Comparison of ENCODE assay signal across 25 cellular contexts in the genomic region with DNA sequence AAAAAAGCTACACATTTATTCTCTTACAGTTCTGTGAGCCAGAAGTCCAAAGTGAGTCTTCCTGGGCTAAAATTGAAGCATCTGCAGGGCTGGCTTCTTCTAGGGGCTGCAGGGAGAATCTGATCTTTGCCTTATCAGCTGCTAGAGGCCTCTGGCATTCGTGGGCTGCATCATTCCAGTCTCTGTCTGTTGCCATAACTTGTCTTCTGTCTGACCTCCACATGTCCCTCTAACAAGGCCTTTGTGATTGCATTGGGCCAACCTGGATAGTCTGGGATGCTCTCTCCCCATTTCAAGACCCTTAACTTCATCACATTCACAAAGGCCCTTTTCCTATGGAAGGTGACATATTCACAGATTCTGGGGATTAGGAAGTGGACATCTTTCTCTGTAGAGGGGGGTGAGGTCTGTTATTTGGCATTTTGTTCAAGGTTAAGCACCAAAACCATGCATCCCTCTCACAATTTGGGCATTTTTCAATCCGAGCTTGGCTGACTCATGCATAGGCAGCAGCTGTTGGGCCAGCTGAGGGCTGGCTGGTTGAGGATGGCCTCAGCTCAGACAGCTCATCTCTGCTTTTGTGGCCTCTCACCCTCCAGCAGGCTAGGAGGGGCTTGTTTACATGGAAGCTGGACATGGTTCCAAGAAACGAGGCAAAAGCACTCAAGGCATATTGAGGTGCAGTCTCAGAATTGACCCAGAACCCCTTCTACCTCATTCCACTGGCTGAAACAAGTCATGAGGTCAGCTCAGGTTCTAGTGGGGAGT.
DNase-seq lines count a peak whose midpoint lies in the region; ATAC-seq and TF ChIP-seq lines count a peak whose summit lies in the region.
"Had no signal": no experiment of that assay in that cellular context is flagged by ENCODE, and none has a peak within 500 bp of the region (broad histone marks: within the 10 kb centered on the region; RNA-seq: fewer than 3 reads in every experiment).

No MANE protein-coding gene starts in this region.

- WGBS in esophagus muscularis mucosa: 89% methylated on average over 3 of the region's 3 CpGs
- WGBS in mesenchymal stem cell: 29% methylated on average over 3 of the region's 3 CpGs

- H2BK12ac ChIP-seq in mesenchymal stem cell (ENCODE audit: low read length in 2 of 2): peak overlapping the region in 1 of 2 experiments; percentile 40

- no peak for TF ChIP-seq POLR2A in esophagus muscularis mucosa (IDR thresholded peaks at IDR 0.05; ENCODE audit: low read depth)

- H3K27ac Mint-ChIP-seq in activated CD8-positive, alpha-beta memory T cell treated with anti-CD3 and anti-CD28 coated beads, Interleukin-2, amount 10 ng/mL, durations not matched to agents 7 days and 5 days: no peak overlapping the region
- no peak overlapping the region for H3K27ac Mint-ChIP-seq in activated CD8-positive, alpha-beta T cell treated with anti-CD3 and anti-CD28 coated beads, Interleukin-2, amount 10 ng/mL, durations not matched to agents 7 days and 5 days
- H3K27ac Mint-ChIP-seq: activated CD4-positive, alpha-beta memory T cell treated with anti-CD3 and anti-CD28 coated beads for 36 hours; activated naive CD8-positive, alpha-beta T cell; memory B cell; naive B cell; stimulated activated naive B cell treated with anti-CD40 and anti-IgM and Interleukin-4, amounts not matched to agents 10 μg/mL and 1 μg/mL and 100 μg/mL, for 72 hours had no signal

- ATAC-seq in activated CD8-positive, alpha-beta memory T cell treated with anti-CD3 and anti-CD28 coated beads, Interleukin-2, amount 10 ng/mL, durations not matched to agents 7 days and 5 days: no peak
- no peak for ATAC-seq in activated CD8-positive, alpha-beta T cell treated with anti-CD3 and anti-CD28 coated beads, Interleukin-2, amount 10 ng/mL, durations not matched to agents 7 days and 5 days
- ATAC-seq: activated CD4-positive, CD25-positive, alpha-beta regulatory T cell treated with anti-CD3 and anti-CD28 coated beads, Interleukin-2, amount 50 U/mL, for 24 hours had no signal

- CTCF ChIA-PET in activated CD8-positive, alpha-beta memory T cell treated with anti-CD3 and anti-CD28 coated beads, Interleukin-2, amount 10 ng/mL, durations not matched to agents 7 days and 5 days (lab: Charles Lee): interaction anchor here (0.6 to 1.6 kb wide), 8 partner anchors 11 to 543 kb away, joined by 3 to 7 read pairs (median 4); a partner anchor contains a TSS
- CTCF ChIA-PET in activated CD8-positive, alpha-beta T cell treated with anti-CD3 and anti-CD28 coated beads, Interleukin-2, amount 10 ng/mL, durations not matched to agents 7 days and 5 days (lab: Charles Lee): interaction anchor here (0.7 to 2.2 kb wide), 9 partner anchors 9 to 542 kb away, joined by 3 to 18 read pairs (median 3); a partner anchor contains a TSS

- H3K79me1 ChIP-seq in mesenchymal stem cell (replicated peaks; ENCODE audit: low read length, poor library complexity, severe bottlenecking): no peaks in the 10 kb centered on the region

- peak; percentile 61 for DNase-seq in AG08396 (ENCODE audit: low spot score)
- DNase-seq in LHCN-M2 (ENCODE audit: low read depth): peak; percentile 95
- peak; percentile 68 for DNase-seq in esophagus muscularis mucosa (ENCODE audit: extremely low spot score)
- peak; percentile 48 for DNase-seq in mesenchymal stem cell
- no peak for DNase-seq in ascending aorta (ENCODE audit: low spot score in 2 of 2)
- no peak for DNase-seq in central memory CD4-positive, alpha-beta T cell
- DNase-seq in activated CD8-positive, alpha-beta memory T cell treated with anti-CD3 and anti-CD28 coated beads, Interleukin-2, amount 10 ng/mL, durations not matched to agents 7 days and 5 days: no peak
- DNase-seq in activated CD8-positive, alpha-beta T cell treated with anti-CD3 and anti-CD28 coated beads, Interleukin-2, amount 10 ng/mL, durations not matched to agents 7 days and 5 days: no peak
- DNase-seq: cerebellar nuclear complex; effector CD8-positive, alpha-beta T cell; kidney glomerular epithelial cell; naive B cell; NCI-H1694; NCI-H524 treated with DMSO at 0.1 percent for 48 hours; occipital lobe; stimulated activated CD4-positive, alpha-beta T cell treated with anti-CD3 and anti-CD28 coated beads, Interleukin-12 subunit alpha, Interleukin-12 subunit beta, amount 100 ng/mL, for 4 hours; stimulated activated naive B cell treated with anti-CD40 and anti-IgM and Interleukin-4, amounts not matched to agents 10 μg/mL and 1 μg/mL and 100 μg/mL, for 72 hours had no signal

- H3K4ac ChIP-seq in mesenchymal stem cell (ENCODE audit: low read depth in 1 of 2, low read length in 2 of 2): no peak overlapping the region

- no peak overlapping the region for H3K27ac ChIP-seq in esophagus muscularis mucosa (replicated peaks in 1 of 4)
- no peak overlapping the region for H3K27ac ChIP-seq in mesenchymal stem cell (ENCODE audit: low read length, poor library complexity, severe bottlenecking)
- no peak overlapping the region for H3K27ac ChIP-seq in ascending aorta
- H3K27ac ChIP-seq: A549, right atrium auricular region, testis had no signal

- H2BK120ac ChIP-seq in mesenchymal stem cell (ENCODE audit: low read depth, low read length): no peak overlapping the region

- H3K18ac ChIP-seq in mesenchymal stem cell (ENCODE audit: low read depth in 1 of 2, low read length in 2 of 2): peak overlapping the region in 1 of 2 experiments; percentile 7

- H3K36me3 ChIP-seq in esophagus muscularis mucosa: no peaks in the 10 kb centered on the region
- H3K36me3 ChIP-seq in mesenchymal stem cell (ENCODE audit: control insufficient read depth in 1 of 2, insufficient read depth in 2 of 2, low read depth in 1 of 2, low read length in 2 of 2): no peaks in the 10 kb centered on the region
- H3K36me3 ChIP-seq in ascending aorta: no peaks in the 10 kb centered on the region
- H3K36me3 ChIP-seq: right atrium auricular region had no signal

- no peak overlapping the region for H2AK5ac ChIP-seq in mesenchymal stem cell (ENCODE audit: low read length, severe bottlenecking)

- H3K23ac ChIP-seq in mesenchymal stem cell (ENCODE audit: low read length in 2 of 2): no peak overlapping the region

- H3K4me1 Mint-ChIP-seq in activated CD8-positive, alpha-beta memory T cell treated with anti-CD3 and anti-CD28 coated beads, Interleukin-2, amount 10 ng/mL, durations not matched to agents 7 days and 5 days: no peaks in the 10 kb centered on the region
- H3K4me1 Mint-ChIP-seq in activated CD8-positive, alpha-beta T cell treated with anti-CD3 and anti-CD28 coated beads, Interleukin-2, amount 10 ng/mL, durations not matched to agents 7 days and 5 days (ENCODE audit: low read depth): no peaks in the 10 kb centered on the region
- H3K4me1 Mint-ChIP-seq: CD4-positive, CD25-positive, alpha-beta regulatory T cell; memory B cell; stimulated activated naive B cell treated with anti-CD40 and anti-IgM and Interleukin-4, amounts not matched to agents 10 μg/mL and 1 μg/mL and 100 μg/mL, for 72 hours had no signal

- H3K4me3 ChIP-seq in esophagus muscularis mucosa: no peak overlapping the region
- H3K4me3 ChIP-seq in mesenchymal stem cell (ENCODE audit: insufficient read depth in 1 of 2, low read depth in 1 of 2, low read length in 2 of 2): no peak overlapping the region
- no peak overlapping the region for H3K4me3 ChIP-seq in ascending aorta
- H3K4me3 ChIP-seq: A549, right atrium auricular region, testis had no signal

- TF ChIP-seq CTCF in esophagus muscularis mucosa (IDR thresholded peaks at IDR 0.05): no peak
- TF ChIP-seq CTCF in ascending aorta (IDR thresholded peaks at IDR 0.05): no peak

- no peak overlapping the region for H2BK15ac ChIP-seq in mesenchymal stem cell (ENCODE audit: low read depth, poor library complexity, severe bottlenecking)

- H3K14ac ChIP-seq in mesenchymal stem cell (ENCODE audit: low read length in 2 of 2): peak overlapping the region in 1 of 2 experiments; percentile 41

- H3K9me3 ChIP-seq in esophagus muscularis mucosa (peaks cover 0 to 13% (median 8%) of the 10 kb centered on the region in 4 donors), mesenchymal stem cell (ENCODE audit: control insufficient read depth, low read length) (peaks cover 11% of the 10 kb centered on the region), ascending aorta (no peaks in the 10 kb centered on the region)
- H3K9me3 ChIP-seq: testis had no signal

- H4K8ac ChIP-seq in mesenchymal stem cell (ENCODE audit: low read length): no peak overlapping the region

- intact Hi-C loops in esophagus muscularis mucosa (cut with DNase I) (loop anchor here (5.0 kb wide), 1 partner anchor 172 kb away; no protein-coding TSS in a partner anchor), ascending aorta (cut with DNase I) (loop anchor here (1.0 to 5.0 kb wide), 3 partner anchors 72 to 542 kb away; no protein-coding TSS in a partner anchor)

- peaks cover 8% of the 10 kb centered on the region for H3K27me3 Mint-ChIP-seq in activated CD8-positive, alpha-beta memory T cell treated with anti-CD3 and anti-CD28 coated beads, Interleukin-2, amount 10 ng/mL, durations not matched to agents 7 days and 5 days
- H3K27me3 Mint-ChIP-seq in activated CD8-positive, alpha-beta T cell treated with anti-CD3 and anti-CD28 coated beads, Interleukin-2, amount 10 ng/mL, durations not matched to agents 7 days and 5 days (ENCODE audit: low read depth): peaks cover 12% of the 10 kb centered on the region

- H3K27me3 ChIP-seq in esophagus muscularis mucosa: no peaks in the 10 kb centered on the region
- no peaks in the 10 kb centered on the region for H3K27me3 ChIP-seq in mesenchymal stem cell (ENCODE audit: control insufficient read depth in 1 of 2, insufficient read depth in 1 of 2, low read length in 2 of 2)
- H3K27me3 ChIP-seq in ascending aorta: no peaks in the 10 kb centered on the region
- H3K27me3 ChIP-seq: right atrium auricular region, testis had no signal

- no peak overlapping the region for H4K91ac ChIP-seq in mesenchymal stem cell (ENCODE audit: low read length)

- TF ChIP-seq EP300 in esophagus muscularis mucosa (IDR thresholded peaks at IDR 0.05): no peak

- H3K9ac ChIP-seq in mesenchymal stem cell (ENCODE audit: low read length): peak overlapping the region; percentile 36

- H3K4me2 ChIP-seq in mesenchymal stem cell (ENCODE audit: low read length, poor library complexity, severe bottlenecking): no peak overlapping the region
- H3K4me2 ChIP-seq: A549 had no signal

- peaks cover 7% of the 10 kb centered on the region for H3K9me3 Mint-ChIP-seq in activated CD8-positive, alpha-beta memory T cell treated with anti-CD3 and anti-CD28 coated beads, Interleukin-2, amount 10 ng/mL, durations not matched to agents 7 days and 5 days (ENCODE audit: low read depth)
- peaks cover 8% of the 10 kb centered on the region for H3K9me3 Mint-ChIP-seq in activated CD8-positive, alpha-beta T cell treated with anti-CD3 and anti-CD28 coated beads, Interleukin-2, amount 10 ng/mL, durations not matched to agents 7 days and 5 days (ENCODE audit: insufficient read depth)

- no peaks in the 10 kb centered on the region for H3K36me3 Mint-ChIP-seq in activated CD8-positive, alpha-beta memory T cell treated with anti-CD3 and anti-CD28 coated beads, Interleukin-2, amount 10 ng/mL, durations not matched to agents 7 days and 5 days
- H3K36me3 Mint-ChIP-seq in activated CD8-positive, alpha-beta T cell treated with anti-CD3 and anti-CD28 coated beads, Interleukin-2, amount 10 ng/mL, durations not matched to agents 7 days and 5 days (ENCODE audit: low read depth): no peaks in the 10 kb centered on the region
- H3K36me3 Mint-ChIP-seq: CD4-positive, CD25-positive, alpha-beta regulatory T cell; stimulated activated naive B cell treated with anti-CD40 and anti-IgM and Interleukin-4, amounts not matched to agents 10 μg/mL and 1 μg/mL and 100 μg/mL, for 72 hours had no signal

- H2AFZ ChIP-seq in mesenchymal stem cell (ENCODE audit: low read depth, low read length): no peak overlapping the region

- POLR2A ChIA-PET in activated CD8-positive, alpha-beta T cell treated with anti-CD3 and anti-CD28 coated beads, Interleukin-2, amount 10 ng/mL, durations not matched to agents 7 days and 5 days (lab: Charles Lee): no interaction called here

- H3K4me3 Mint-ChIP-seq in activated CD8-positive, alpha-beta memory T cell treated with anti-CD3 and anti-CD28 coated beads, Interleukin-2, amount 10 ng/mL, durations not matched to agents 7 days and 5 days: no peak overlapping the region
- no peak overlapping the region for H3K4me3 Mint-ChIP-seq in activated CD8-positive, alpha-beta T cell treated with anti-CD3 and anti-CD28 coated beads, Interleukin-2, amount 10 ng/mL, durations not matched to agents 7 days and 5 days
- H3K4me3 Mint-ChIP-seq: activated CD4-positive, alpha-beta memory T cell treated with anti-CD3 and anti-CD28 coated beads for 36 hours; activated naive CD8-positive, alpha-beta T cell; CD4-positive, CD25-positive, alpha-beta regulatory T cell; memory B cell; naive B cell; stimulated activated naive B cell treated with anti-CD40 and anti-IgM and Interleukin-4, amounts not matched to agents 10 μg/mL and 1 μg/mL and 100 μg/mL, for 72 hours had no signal

- no peak overlapping the region for H2BK5ac ChIP-seq in mesenchymal stem cell (ENCODE audit: low read depth, low read length, poor library complexity, severe bottlenecking)

- H3K4me1 ChIP-seq in esophagus muscularis mucosa (peaks cover 0 to 8% (median under 1%) of the 10 kb centered on the region in 4 donors), mesenchymal stem cell (ENCODE audit: control insufficient read depth, insufficient read depth, low read depth, low read length) (peaks cover 5% of the 10 kb centered on the region), ascending aorta (no peaks in the 10 kb centered on the region)
- H3K4me1 ChIP-seq: right atrium auricular region had no signal

Comparison
In these comparisons a context has a peak if more than half of its experiments do, and no peak if none do; other contexts are left out.
1. DNase-seq: peak in AG08396 (single experiment), LHCN-M2 (single experiment), esophagus muscularis mucosa (single experiment) and mesenchymal stem cell (single experiment); none in ascending aorta (0 of 2), central memory CD4-positive, alpha-beta T cell (single experiment), activated CD8-positive, alpha-beta memory T cell treated with anti-CD3 and anti-CD28 coated beads, Interleukin-2, amount 10 ng/mL, durations not matched to agents 7 days and 5 days (single experiment) and activated CD8-positive, alpha-beta T cell treated with anti-CD3 and anti-CD28 coated beads, Interleukin-2, amount 10 ng/mL, durations not matched to agents 7 days and 5 days (single experiment).